Comparison of ENCODE assay signal across 8 cellular contexts in genomic region chr15:65270811-65271545, GRCh38. TPM values are rescaled to one million over a fixed set of nuclear protein-coding genes. Genes with fewer than 3 reads are reported as not detected.
DNase-seq lines count a peak whose midpoint lies in the region; ATAC-seq and TF ChIP-seq lines count a peak whose summit lies in the region.
"Not testable (repeated sequence)": the region's sequence is repeated elsewhere in the genome, so short reads cannot be mapped to it uniquely, and the experiment has no call there.

No MANE protein-coding gene starts in this region.

- intact Hi-C loops in heart left ventricle (cut with DNase I): loop anchor here (1.0 to 10.0 kb wide), 8 partner anchors 64 to 236 kb away; partner anchors contain the start of genes CLPX (in 3 of the 10) and SLC51B (in 1 of the 10)
- intact Hi-C loops in naive thymus-derived CD4-positive, alpha-beta T cell (cut with micrococcal nuclease): loop anchor here in 1 of 2 donors (1.0 kb wide), 1 partner anchor 217 kb away; no protein-coding TSS in a partner anchor

- H3K36me3 ChIP-seq in HEK293 (ENCODE audit: control insufficient read depth in 2 of 2, insufficient read depth in 1 of 2, low read length in 2 of 2): peaks cover 0 to 10% of the 10 kb centered on the region in 2 experiments; a peak in 2 of 3 replicates
- peaks cover 0 to 23% (median 11%) of the 10 kb centered on the region in 9 donors for H3K36me3 ChIP-seq in heart left ventricle
- H3K36me3 ChIP-seq in naive thymus-derived CD4-positive, alpha-beta T cell (ENCODE audit: control insufficient read depth in 2 of 3, insufficient read depth in 3 of 3, low read length in 3 of 3): peaks cover 0 to 20% (median 0%) of the 10 kb centered on the region in 3 experiments
- not testable (repeated sequence) for H3K36me3 ChIP-seq in stomach smooth muscle (ENCODE audit: control insufficient read depth in 2 of 2, insufficient read depth in 2 of 2, low read length in 2 of 2)

- TF ChIP-seq CTCF in HEK293 (tag by site-specific recombination; IDR thresholded peaks at IDR 0.05) (peak; percentile 65; the same call in 1 of the 2 replicates), cardiac fibroblast (IDR thresholded peaks at IDR 0.05; ENCODE audit: low read depth, low read length) (peak; percentile 90), heart left ventricle (IDR thresholded peaks at IDR 0.05) (peak; percentile 42 to 83 (median 70))

- H3K27ac Mint-ChIP-seq in naive thymus-derived CD4-positive, alpha-beta T cell: not testable (repeated sequence)

- peaks cover 0 to 21% (median 8%) of the 10 kb centered on the region in 5 donors for H3K36me3 Mint-ChIP-seq in naive thymus-derived CD4-positive, alpha-beta T cell

- H3K27me3 ChIP-seq in heart left ventricle; naive thymus-derived CD4-positive, alpha-beta T cell (ENCODE audit: control insufficient read depth in 2 of 2, insufficient read depth in 2 of 2, low read length in 2 of 2); stomach smooth muscle (ENCODE audit: control insufficient read depth in 1 of 2, insufficient read depth in 2 of 2, low read length in 2 of 2): not testable (repeated sequence)

- whole genome bisulfite sequencing in heart left ventricle, 4 donors: 46 to 51% (median 50%) methylated on average over 15 of the region's 15 CpGs

- POLR2A ChIA-PET in HEK293 (lab: Yijun Ruan, JAX): interaction anchor here (0.8 to 2.0 kb wide), 2 partner anchors 15 to 34 kb away, joined by 4 to 5 read pairs; partner anchors contain the start of genes PARP16 and RNU5B-1
- POLR2A ChIA-PET in naive thymus-derived CD4-positive, alpha-beta T cell (lab: Charles Lee): interaction anchor here (1.4 to 1.8 kb wide), 2 partner anchors 15 to 26 kb away, joined by 5 to 6 read pairs; no protein-coding TSS in a partner anchor

- not testable (repeated sequence) for H3K9me3 Mint-ChIP-seq in naive thymus-derived CD4-positive, alpha-beta T cell

- in situ Hi-C loops in Caki2 (cut with HindIII; ENCODE audit: low pct_unique_long_range_greater_than_20kb, low sequenced_read_pairs): not testable (repeated sequence)

- CTCF ChIA-PET in HEK293 (lab: Yijun Ruan, JAX): interaction anchor here (0.6 to 6.1 kb wide), 32 partner anchors 8 to 1578 kb away, joined by 3 to 80 read pairs (median 4); partner anchors contain the start of genes CLPX and PARP16
- CTCF ChIA-PET in naive thymus-derived CD4-positive, alpha-beta T cell (lab: Charles Lee): interaction anchor here (0.5 to 1.8 kb wide), 8 partner anchors 11 to 1012 kb away, joined by 3 to 5 read pairs (median 3); no protein-coding TSS in a partner anchor

- H3K27me3 Mint-ChIP-seq in naive thymus-derived CD4-positive, alpha-beta T cell: not testable (repeated sequence)

- H3K4me1 Mint-ChIP-seq in naive thymus-derived CD4-positive, alpha-beta T cell: peaks cover 10 to 36% (median 17%) of the 10 kb centered on the region in 7 donors

- DNase-seq in Caki2 (ENCODE audit: low read depth): peak; percentile 50
- peak; percentile 58 to 82 for DNase-seq in NCI-H524 (lab: John Stamatoyannopoulos, UW)
- peak; percentile 34 for DNase-seq in UCSD-AML1 (lab: John Stamatoyannopoulos, UW; ENCODE audit: unreplicated experiment)
- peak; percentile 88 to 92 for DNase-seq in cardiac fibroblast (ENCODE audit: low read depth in 2 of 2)
- peak in 4 of 5 donors; percentile 52 to 74 (median 64) for DNase-seq in heart left ventricle
- DNase-seq in naive thymus-derived CD4-positive, alpha-beta T cell: peak in 4 of 9 donors; percentile 14 to 19 (median 18)

- H3K4me1 ChIP-seq in HEK293 (ENCODE audit: control insufficient read depth, insufficient read depth, low read length): not testable (repeated sequence)
- H3K4me1 ChIP-seq in heart left ventricle (peaks cover 0 to 20% (median 5%) of the 10 kb centered on the region in 12 donors), stomach smooth muscle (ENCODE audit: control insufficient read depth, insufficient read depth, low read length) (peaks cover 12% of the 10 kb centered on the region)
- peaks cover 0 to 11% of the 10 kb centered on the region in 2 donors for H3K4me1 ChIP-seq in naive thymus-derived CD4-positive, alpha-beta T cell (ENCODE audit: control insufficient read depth in 2 of 2, insufficient read depth in 2 of 2, low read length in 2 of 2)

- peak overlapping the region; percentile 24 to 72 for H3K9ac ChIP-seq in stomach smooth muscle (ENCODE audit: low read length in 2 of 2)

- peak; percentile 70 to 93 (median 88) for ATAC-seq in heart left ventricle
- ATAC-seq in naive thymus-derived CD4-positive, alpha-beta T cell: peak; percentile 42

- TF ChIP-seq POLR2A in heart left ventricle (IDR thresholded peaks at IDR 0.05): not testable (repeated sequence)

- H3K4me3 ChIP-seq in HEK293 (ENCODE audit: low read depth, low read length); cardiac fibroblast (replicated peaks in 1 of 2; ENCODE audit: low read depth in 2 of 2, low read length in 2 of 2); heart left ventricle; naive thymus-derived CD4-positive, alpha-beta T cell (ENCODE audit: low read length): not testable (repeated sequence)
- H3K4me3 ChIP-seq in stomach smooth muscle (ENCODE audit: low read length in 2 of 2): peak overlapping the region in 1 of 2 donors; percentile 47

- H3K4me3 Mint-ChIP-seq in naive thymus-derived CD4-positive, alpha-beta T cell: not testable (repeated sequence)

- H3K9me3 ChIP-seq in HEK293 (ENCODE audit: control insufficient read depth, insufficient read depth, low read depth, low read length); heart left ventricle; naive thymus-derived CD4-positive, alpha-beta T cell (ENCODE audit: control insufficient read depth in 2 of 3, low read length in 3 of 3); stomach smooth muscle (ENCODE audit: control insufficient read depth in 2 of 2, low read length in 2 of 2): not testable (repeated sequence)

- H3K27ac ChIP-seq in HEK293 (ENCODE audit: extremely low read depth, low read depth, low read length); naive thymus-derived CD4-positive, alpha-beta T cell (ENCODE audit: low read depth, low read length): not testable (repeated sequence)
- H3K27ac ChIP-seq in heart left ventricle: peak overlapping the region in 1 of 12 donors; percentile 61
- H3K27ac ChIP-seq in stomach smooth muscle (ENCODE audit: low read length): peak overlapping the region; percentile 80

TF ChIP-seq in HEK293, 187 proteins besides CTCF, POLR2A, EP300 and RAD21:
- TF ChIP-seq ZBTB20 (tag by site-specific recombination; IDR thresholded peaks at IDR 0.05): peak; percentile 45
- TF ChIP-seq ZBTB17 (tag by site-specific recombination; IDR thresholded peaks at IDR 0.05): 0 out of 2 replicates have a peak, but pooled peaks have one; percentile 25
- peak; percentile 66 for TF ChIP-seq ZNF654 (tag by site-specific recombination; IDR thresholded peaks at IDR 0.05; ENCODE audit: low read depth)
- TF ChIP-seq SCRT1 (tag by site-specific recombination; IDR thresholded peaks at IDR 0.05; ENCODE audit: borderline replicate concordance): peak; percentile 99
- TF ChIP-seq ZNF660 (tag by site-specific recombination; IDR thresholded peaks at IDR 0.05): peak; percentile 79
- peak; percentile 100 for TF ChIP-seq SCRT2 (tag by site-specific recombination; IDR thresholded peaks at IDR 0.05)

RNA-seq across cellular contexts. Expression of gene PARP16, which starts 15.7 kb away (rescaled TPM):
- 10.0 and 16.9 TPM in 2 replicates for total RNA-seq in Caki2 (2014; rRNA removed; shearing (Covaris generic); ENCODE audit: low replicate concordance)
- 1 to 10 TPM; 2.7 to 7.0 (median 4.8) TPM for total RNA-seq in heart left ventricle
- 1 to 10 TPM; 3.0 to 4.8 TPM for polyA plus RNA-seq in heart left ventricle
- 10 to 100 TPM; 10.9 to 21.5 (median 15.7) TPM for total RNA-seq in naive thymus-derived CD4-positive, alpha-beta T cell
- polyA plus RNA-seq in naive thymus-derived CD4-positive, alpha-beta T cell: 10 to 100 TPM; 28.1 to 45.7 TPM

RNA-seq across cellular contexts. Expression of gene RNU5A-1, which starts 24.9 kb away (rescaled TPM):
- total RNA-seq in Caki2 (2014; rRNA removed; shearing (Covaris generic); ENCODE audit: low replicate concordance): not detected in 2 replicates
- not detected for total RNA-seq in heart left ventricle
- polyA plus RNA-seq in heart left ventricle: not detected
- total RNA-seq in naive thymus-derived CD4-positive, alpha-beta T cell: not detected
- not detected for polyA plus RNA-seq in naive thymus-derived CD4-positive, alpha-beta T cell

RNA-seq across cellular contexts. Expression of gene RNU5B-1, which starts 33.5 kb away (rescaled TPM):
- total RNA-seq in Caki2 (2014; rRNA removed; shearing (Covaris generic); ENCODE audit: low replicate concordance): not detected in 2 replicates
- total RNA-seq in heart left ventricle: 10 to 100 TPM in 2 of 9 donors, not detected in 7; 18.6 to 30.4 TPM
- polyA plus RNA-seq in heart left ventricle: not detected
- total RNA-seq in naive thymus-derived CD4-positive, alpha-beta T cell: 10 to 100 TPM in 1 of 5 experiments, not detected in 4; 18.9 TPM
- polyA plus RNA-seq in naive thymus-derived CD4-positive, alpha-beta T cell: not detected

RNA-seq across cellular contexts. Expression of gene CILP, which starts 59.7 kb away (rescaled TPM):
- total RNA-seq in Caki2 (2014; rRNA removed; shearing (Covaris generic); ENCODE audit: low replicate concordance): not detected in 2 replicates
- 10 to 100 TPM in 6 of 9 donors, 1 to 10 TPM in 3; 6.2 to 58.5 (median 12.3) TPM for total RNA-seq in heart left ventricle
- 10 to 100 TPM in 1 of 2 donors, under 1 TPM in 1; 0.76 to 12.0 TPM for polyA plus RNA-seq in heart left ventricle
- total RNA-seq in naive thymus-derived CD4-positive, alpha-beta T cell: under 1 TPM; 0.05 to 0.49 (median 0.44) TPM
- polyA plus RNA-seq in naive thymus-derived CD4-positive, alpha-beta T cell: under 1 TPM in 1 of 2 donors, not detected in 1; 0.10 TPM
